ENCODE assay signal across 1 cellular context in the genomic region with DNA sequence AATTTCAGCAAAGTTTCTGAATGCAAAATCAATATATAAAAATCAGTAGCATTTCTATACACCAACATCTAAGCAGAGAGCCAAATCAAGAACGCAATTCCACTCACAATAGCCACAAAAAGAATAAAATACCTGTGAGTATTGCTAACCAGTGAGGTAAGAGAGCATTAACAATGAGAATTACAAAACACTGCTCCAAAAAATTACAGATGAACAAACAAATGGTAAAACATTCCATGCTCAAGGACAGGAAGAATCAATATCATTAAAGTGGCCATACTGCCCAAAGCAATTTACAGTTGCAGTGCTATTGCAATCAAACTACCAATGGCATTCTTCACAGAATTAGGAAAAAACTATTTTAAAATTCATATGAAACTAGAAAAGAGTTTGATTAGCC.
TF ChIP-seq lines count a peak whose summit lies in the region.

No MANE protein-coding gene starts in this region.

TF ChIP-seq in HepG2, 621 proteins besides CTCF, POLR2A, EP300 and RAD21 (continued from another document):
- TF ChIP-seq, protein P1, sequence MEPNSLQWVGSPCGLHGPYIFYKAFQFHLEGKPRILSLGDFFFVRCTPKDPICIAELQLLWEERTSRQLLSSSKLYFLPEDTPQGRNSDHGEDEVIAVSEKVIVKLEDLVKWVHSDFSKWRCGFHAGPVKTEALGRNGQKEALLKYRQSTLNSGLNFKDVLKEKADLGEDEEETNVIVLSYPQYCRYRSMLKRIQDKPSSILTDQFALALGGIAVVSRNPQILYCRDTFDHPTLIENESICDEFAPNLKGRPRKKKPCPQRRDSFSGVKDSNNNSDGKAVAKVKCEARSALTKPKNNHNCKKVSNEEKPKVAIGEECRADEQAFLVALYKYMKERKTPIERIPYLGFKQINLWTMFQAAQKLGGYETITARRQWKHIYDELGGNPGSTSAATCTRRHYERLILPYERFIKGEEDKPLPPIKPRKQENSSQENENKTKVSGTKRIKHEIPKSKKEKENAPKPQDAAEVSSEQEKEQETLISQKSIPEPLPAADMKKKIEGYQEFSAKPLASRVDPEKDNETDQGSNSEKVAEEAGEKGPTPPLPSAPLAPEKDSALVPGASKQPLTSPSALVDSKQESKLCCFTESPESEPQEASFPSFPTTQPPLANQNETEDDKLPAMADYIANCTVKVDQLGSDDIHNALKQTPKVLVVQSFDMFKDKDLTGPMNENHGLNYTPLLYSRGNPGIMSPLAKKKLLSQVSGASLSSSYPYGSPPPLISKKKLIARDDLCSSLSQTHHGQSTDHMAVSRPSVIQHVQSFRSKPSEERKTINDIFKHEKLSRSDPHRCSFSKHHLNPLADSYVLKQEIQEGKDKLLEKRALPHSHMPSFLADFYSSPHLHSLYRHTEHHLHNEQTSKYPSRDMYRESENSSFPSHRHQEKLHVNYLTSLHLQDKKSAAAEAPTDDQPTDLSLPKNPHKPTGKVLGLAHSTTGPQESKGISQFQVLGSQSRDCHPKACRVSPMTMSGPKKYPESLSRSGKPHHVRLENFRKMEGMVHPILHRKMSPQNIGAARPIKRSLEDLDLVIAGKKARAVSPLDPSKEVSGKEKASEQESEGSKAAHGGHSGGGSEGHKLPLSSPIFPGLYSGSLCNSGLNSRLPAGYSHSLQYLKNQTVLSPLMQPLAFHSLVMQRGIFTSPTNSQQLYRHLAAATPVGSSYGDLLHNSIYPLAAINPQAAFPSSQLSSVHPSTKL (CRISPR knock-in tag; IDR thresholded peaks at IDR 0.05): peak; percentile 39; the same call in 1 of the 2 replicates
- TF ChIP-seq MIER2 (CRISPR knock-in tag; IDR thresholded peaks at IDR 0.05): no peak
- no peak for TF ChIP-seq SOX13 (IDR thresholded peaks at IDR 0.05)
- TF ChIP-seq SOX13 (CRISPR knock-in tag; conservative IDR thresholded peaks at IDR 0.05 in 1 of 2, IDR thresholded peaks at IDR 0.05 in 1 of 2): peak in 1 of 2 experiments; percentile 73; a peak in 2 of 4 replicates
- TF ChIP-seq SOX5 (CRISPR knock-in tag; IDR thresholded peaks at IDR 0.05; ENCODE audit: borderline replicate concordance): peak; percentile 75; the same call in 1 of the 2 replicates
- TF ChIP-seq, protein P2, sequence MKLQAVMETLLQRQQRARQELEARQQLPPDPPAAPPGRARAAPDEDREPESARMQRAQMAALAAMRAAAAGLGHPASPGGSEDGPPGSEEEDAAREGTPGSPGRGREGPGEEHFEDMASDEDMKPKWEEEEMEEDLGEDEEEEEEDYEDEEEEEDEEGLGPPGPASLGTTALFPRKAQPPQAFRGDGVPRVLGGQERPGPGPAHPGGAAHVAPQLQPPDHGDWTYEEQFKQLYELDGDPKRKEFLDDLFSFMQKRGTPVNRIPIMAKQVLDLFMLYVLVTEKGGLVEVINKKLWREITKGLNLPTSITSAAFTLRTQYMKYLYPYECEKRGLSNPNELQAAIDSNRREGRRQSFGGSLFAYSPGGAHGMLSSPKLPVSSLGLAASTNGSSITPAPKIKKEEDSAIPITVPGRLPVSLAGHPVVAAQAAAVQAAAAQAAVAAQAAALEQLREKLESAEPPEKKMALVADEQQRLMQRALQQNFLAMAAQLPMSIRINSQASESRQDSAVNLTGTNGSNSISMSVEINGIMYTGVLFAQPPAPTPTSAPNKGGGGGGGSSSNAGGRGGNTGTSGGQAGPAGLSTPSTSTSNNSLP (IDR thresholded peaks at IDR 0.05; ENCODE audit: low read depth, low read length): peak; percentile 50; the same call in 1 of the 2 replicates
- TF ChIP-seq, protein P3, sequence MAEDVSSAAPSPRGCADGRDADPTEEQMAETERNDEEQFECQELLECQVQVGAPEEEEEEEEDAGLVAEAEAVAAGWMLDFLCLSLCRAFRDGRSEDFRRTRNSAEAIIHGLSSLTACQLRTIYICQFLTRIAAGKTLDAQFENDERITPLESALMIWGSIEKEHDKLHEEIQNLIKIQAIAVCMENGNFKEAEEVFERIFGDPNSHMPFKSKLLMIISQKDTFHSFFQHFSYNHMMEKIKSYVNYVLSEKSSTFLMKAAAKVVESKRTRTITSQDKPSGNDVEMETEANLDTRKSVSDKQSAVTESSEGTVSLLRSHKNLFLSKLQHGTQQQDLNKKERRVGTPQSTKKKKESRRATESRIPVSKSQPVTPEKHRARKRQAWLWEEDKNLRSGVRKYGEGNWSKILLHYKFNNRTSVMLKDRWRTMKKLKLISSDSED (CRISPR knock-in tag; IDR thresholded peaks at IDR 0.05): no peak
- TF ChIP-seq GATAD2A (CRISPR knock-in tag; IDR thresholded peaks at IDR 0.05): peak; percentile 31; the same call in 1 of the 2 replicates
